Comparison of ENCODE assay signal across 1 cellular context in genomic region chr18:33717339-33717738, GRCh38.
TF ChIP-seq lines count a peak whose summit lies in the region.

No MANE protein-coding gene starts in this region.

TF ChIP-seq in GM12878, 131 proteins besides CTCF, POLR2A, EP300 and RAD21 (continued from another document):
- TF ChIP-seq USF2 (IDR thresholded peaks at IDR 0.05; ENCODE audit: borderline replicate concordance, low read depth, low read length): no peak
